8 cellular contexts compared by ENCODE assay signal in the genomic region with DNA sequence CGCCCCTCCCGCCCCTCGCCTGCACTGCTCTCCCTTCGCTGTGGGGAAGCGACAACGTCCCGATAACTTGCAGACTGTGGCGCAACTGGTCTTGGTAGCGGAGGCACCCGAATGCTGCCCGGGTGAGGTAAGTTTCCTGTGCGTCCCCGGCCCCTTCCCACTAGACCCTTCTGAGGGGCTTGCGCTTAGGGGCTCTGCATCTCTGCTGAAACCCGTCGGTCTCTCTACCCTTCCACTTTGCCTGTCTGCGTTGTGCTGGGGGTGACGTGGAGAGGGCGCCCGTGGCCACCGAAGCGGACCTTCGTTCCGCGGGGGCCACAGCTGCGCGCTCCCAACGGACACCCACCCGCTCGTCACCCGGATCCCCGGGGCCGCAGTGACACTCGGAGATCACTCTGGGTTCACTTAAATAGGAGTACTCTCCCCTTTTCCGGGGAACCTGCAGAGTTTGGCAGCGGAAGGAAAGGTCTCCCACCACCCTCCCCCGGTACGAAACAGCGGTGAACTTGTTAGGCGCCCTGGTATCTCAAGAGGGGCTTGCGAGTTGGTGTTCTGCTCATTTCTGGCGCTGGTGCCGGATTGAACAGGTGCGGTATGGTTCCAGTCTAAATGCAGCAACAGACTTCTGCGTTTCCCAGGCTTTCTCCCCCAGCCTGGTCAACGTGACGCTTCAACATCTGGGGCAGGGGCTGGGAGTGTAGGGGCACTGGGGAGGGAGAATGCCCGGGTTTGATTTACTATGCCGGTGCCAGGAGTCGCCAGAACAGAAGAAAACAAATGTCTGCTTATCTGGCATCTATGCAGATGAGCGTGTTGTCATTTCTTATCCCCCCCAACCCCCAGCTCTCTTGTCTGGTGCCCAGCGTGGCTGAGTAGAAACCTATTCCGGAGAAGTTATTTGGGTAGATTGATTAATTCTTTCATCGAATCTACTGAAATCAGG. TPM values are rescaled to one million over a fixed set of nuclear protein-coding genes. Genes with fewer than 3 reads are reported as not detected.
DNase-seq lines count a peak whose midpoint lies in the region; ATAC-seq, FAIRE-seq and TF ChIP-seq lines count a peak whose summit lies in the region.

No MANE protein-coding gene starts in this region.

- no peak overlapping the region for H3K23ac ChIP-seq in H1 (ENCODE audit: insufficient read length)

- no peak for TF ChIP-seq EP300 in H1 (IDR thresholded peaks at IDR 0.05; ENCODE audit: borderline replicate concordance in 1 of 2, low read depth in 2 of 2, low read length in 2 of 2)

- no peak overlapping the region for H2BK5ac ChIP-seq in H1 (ENCODE audit: low read depth, low read length)

- no peak for FAIRE-seq in H1 (lab: Jason Lieb, UNC)

- H2BK15ac ChIP-seq in H1 (ENCODE audit: low read length), result no peak overlapping the region

- H4K8ac ChIP-seq in H1 (ENCODE audit: extremely low read depth, insufficient read depth, low read length), result no peak overlapping the region

- H3K27me3 ChIP-seq in PC-3 (ENCODE audit: low read length) (peaks cover 77% of the 10 kb centered on the region), H1 (replicated peaks in 1 of 4; ENCODE audit: control insufficient read depth in 3 of 4, extremely low read depth in 1 of 4, insufficient read depth in 3 of 4, low read length in 3 of 4) (peaks cover 7 to 26% (median 23%) of the 10 kb centered on the region in 4 experiments), mucosa of rectum (ENCODE audit: control insufficient read depth in 2 of 2, insufficient read depth in 2 of 2, low read length in 2 of 2) (peaks cover 0 to 3% of the 10 kb centered on the region in 2 donors), vagina (no peaks in the 10 kb centered on the region)

- no peaks in the 10 kb centered on the region for H3K79me1 ChIP-seq in H1 (ENCODE audit: low read depth, low read length)

- H3K9me3 ChIP-seq in PC-3 (ENCODE audit: low read length), result no peaks in the 10 kb centered on the region
- H3K9me3 ChIP-seq in H1 (ENCODE audit: insufficient read depth in 2 of 2, low read depth in 1 of 2, low read length in 1 of 2), result no peaks in the 10 kb centered on the region
- no peaks in the 10 kb centered on the region for H3K9me3 ChIP-seq in mucosa of rectum (ENCODE audit: control insufficient read depth in 2 of 2, low read length in 2 of 2)
- no peaks in the 10 kb centered on the region for H3K9me3 ChIP-seq in vagina

- H4K20me1 ChIP-seq in PC-3 (ENCODE audit: low read length) (no peaks in the 10 kb centered on the region), H1 (replicated peaks in 1 of 2; ENCODE audit: control insufficient read depth in 1 of 2, insufficient read depth in 2 of 2, low read length in 2 of 2) (peaks cover 0 to 2% of the 10 kb centered on the region in 2 experiments)

- intact Hi-C loops in PC-3 (cut with micrococcal nuclease) (no loop called here), vagina (cut with DNase I) (loop anchor here (2.0 kb wide), 1 partner anchor 49 kb away; no protein-coding TSS in a partner anchor)

- H3K27ac ChIP-seq in PC-3 (ENCODE audit: low read length) (no peak overlapping the region), H1 (ENCODE audit: low read depth, low read length) (no peak overlapping the region), mucosa of rectum (ENCODE audit: low read depth in 2 of 2, low read length in 2 of 2) (peak overlapping the region; percentile 87 to 93), vagina (peak overlapping the region; percentile 47)

- H3K56ac ChIP-seq in H1 (replicated peaks; ENCODE audit: insufficient read length, low read depth, low read length), result no peak overlapping the region

- H2AFZ ChIP-seq in PC-3 (ENCODE audit: low read length), result peak overlapping the region; percentile 42; the same call in 1 of the 2 replicates
- H2AFZ ChIP-seq in H1 (ENCODE audit: low read length), result peak overlapping the region; percentile 55; the same call in 1 of the 2 replicates

- H3K14ac ChIP-seq in H1 (ENCODE audit: insufficient read length), result no peak overlapping the region

- H3K23me2 ChIP-seq in H1 (ENCODE audit: low read depth, low read length), result peaks cover 16% of the 10 kb centered on the region

- H4K91ac ChIP-seq in H1 (replicated peaks; ENCODE audit: insufficient read length, low read length), result no peak overlapping the region

- WGBS in H1 (ENCODE audit: extremely low coverage in 1 of 2, insufficient coverage in 1 of 2, insufficient read length in 1 of 2, insufficient replicate concordance in 2 of 2, low coverage in 1 of 2, low lambda C conversion rate in 2 of 2, missing lambda C conversion rate in 1 of 2), 2 experiments, result 4% methylated on average over 33 of the region's 54 CpGs; no CpG with 5 or more reads in 1 of the 2 experiments

- no peaks in the 10 kb centered on the region for H3F3A ChIP-seq in PC-3 (ENCODE audit: low read length, unreplicated experiment)

- TF ChIP-seq POLR2A in H1 (IDR thresholded peaks at IDR 0.05; ENCODE audit: control extremely low read depth in 1 of 2, low read depth in 2 of 2, low read length in 2 of 2), result no peak
- no peak for TF ChIP-seq POLR2A in vagina (IDR thresholded peaks at IDR 0.05)

- H3K4me3 ChIP-seq in PC-3 (ENCODE audit: low read length) (peak overlapping the region; percentile 54; the same call in 1 of the 2 replicates), H1 (ENCODE audit: extremely low read depth in 1 of 4, insufficient read depth in 2 of 4, low read depth in 3 of 4, low read length in 4 of 4) (peak overlapping the region; percentile 46 to 95 (median 83)), mucosa of rectum (ENCODE audit: low read length in 2 of 2) (peak overlapping the region; percentile 85 to 96), vagina (peak overlapping the region; percentile 49 to 63)

- H3K4ac ChIP-seq in H1 (replicated peaks; ENCODE audit: insufficient read length, low read depth, low read length), result no peak overlapping the region

- H3K4me1 ChIP-seq in PC-3 (ENCODE audit: insufficient read depth, low read length) (peaks cover 4% of the 10 kb centered on the region; the same call in 1 of the 2 replicates), H1 (replicated peaks in 1 of 4; ENCODE audit: control insufficient read depth in 3 of 4, insufficient read depth in 4 of 4, low read length in 3 of 4) (peaks cover 3 to 11% (median 4%) of the 10 kb centered on the region in 4 experiments; a peak in 6 of 7 replicates), mucosa of rectum (ENCODE audit: control insufficient read depth in 2 of 2, insufficient read depth in 2 of 2, low read length in 2 of 2) (peaks cover 7 to 22% of the 10 kb centered on the region in 2 donors), vagina (peaks cover 7% of the 10 kb centered on the region)

- no peak overlapping the region for H2BK120ac ChIP-seq in H1 (replicated peaks; ENCODE audit: low read depth, low read length)

- CTCF ChIA-PET in PC-3 (lab: Charles Lee) (no interaction called here), H1 (lab: Charles Lee; ENCODE audit: partially characterized antibody) (interaction anchor here (0.6 to 1.2 kb wide), 5 partner anchors 13 to 292 kb away, joined by 3 to 4 read pairs (median 3); no protein-coding TSS in a partner anchor)

- H3K36me3 ChIP-seq in PC-3 (ENCODE audit: low read depth, low read length) (no peaks in the 10 kb centered on the region), H1 (ENCODE audit: control insufficient read depth in 2 of 4, insufficient read depth in 4 of 4, low read length in 3 of 4) (no peaks in the 10 kb centered on the region), mucosa of rectum (ENCODE audit: control insufficient read depth in 2 of 2, insufficient read depth in 2 of 2, low read length in 2 of 2) (no peaks in the 10 kb centered on the region), vagina (no peaks in the 10 kb centered on the region)

- H2BK20ac ChIP-seq in H1 (ENCODE audit: low read length), result no peak overlapping the region

- H3K9me2 ChIP-seq in PC-3 (replicated peaks; ENCODE audit: low read length), result no peaks in the 10 kb centered on the region

- POLR2A ChIA-PET in PC-3 (lab: Charles Lee; ENCODE audit: unreplicated experiment), result no interaction called here
- POLR2A ChIA-PET in H1 (lab: Charles Lee; ENCODE audit: partially characterized antibody), result interaction anchor here (0.5 kb wide), 1 partner anchor 295 kb away, joined by 3 read pairs; no protein-coding TSS in a partner anchor

- TF ChIP-seq CTCF in PC-3 (conservative IDR thresholded peaks at IDR 0.05; ENCODE audit: low read depth, low read length) (no peak), H1 (IDR thresholded peaks at IDR 0.05; ENCODE audit: control extremely low read depth in 1 of 3, insufficient read depth in 1 of 3, low read depth in 1 of 3, low read length in 3 of 3) (no peak), vagina (IDR thresholded peaks at IDR 0.05) (no peak)

- peak; percentile 6 for ATAC-seq in HG02938 (IDR thresholded peaks at IDR 0.05; ENCODE audit: unreplicated experiment)
- ATAC-seq in PC-3, result peak; percentile 21

- H3K79me2 ChIP-seq in PC-3 (ENCODE audit: low read length), result no peaks in the 10 kb centered on the region
- H3K79me2 ChIP-seq in H1 (ENCODE audit: control insufficient read depth in 1 of 2, insufficient read depth in 2 of 2, low read length in 2 of 2), result peaks cover 0 to 5% of the 10 kb centered on the region in 2 experiments; a peak in 2 of 4 replicates

- no peak overlapping the region for H3K18ac ChIP-seq in H1 (ENCODE audit: extremely low read depth, low read length)

- DNase-seq in SKM-1 treated with dmso at 0.1 percent for 144 hours (lab: John Stamatoyannopoulos, UW; ENCODE audit: unreplicated experiment) (peak; percentile 6), SKM-1 (lab: John Stamatoyannopoulos, UW; ENCODE audit: unreplicated experiment) (no peak), PC-3 (no peak), H1 (ENCODE audit: low read depth in 1 of 2, low spot score in 2 of 2) (peak in 1 of 2 experiments; percentile 55), vagina (ENCODE audit: extremely low spot score in 2 of 2) (no peak), A172 (ENCODE audit: low spot score) (no peak)

- TF ChIP-seq RAD21 in H1 (IDR thresholded peaks at IDR 0.05 in 1 of 2, conservative IDR thresholded peaks at IDR 0.05 in 1 of 2; ENCODE audit: low read depth in 2 of 2, low read length in 2 of 2), result no peak

- BruUV-seq in PC-3 (replicated peaks; lab: Mats Ljungman, UMichigan), result no TSS peak

- no peak overlapping the region for H4K5ac ChIP-seq in H1 (ENCODE audit: insufficient read length, low read depth, low read length)

- no peak overlapping the region for H2AK5ac ChIP-seq in H1 (ENCODE audit: low read depth, low read length)

- H3K9ac ChIP-seq in PC-3 (ENCODE audit: low read length) (no peak overlapping the region), H1 (replicated peaks in 1 of 4; ENCODE audit: extremely low read depth in 1 of 4, low read depth in 3 of 4, low read length in 3 of 4) (peak overlapping the region in 1 of 4 experiments; percentile 38; a peak in 2 of 7 replicates), mucosa of rectum (ENCODE audit: low read depth in 1 of 2, low read length in 2 of 2) (peak overlapping the region; percentile 90 to 91)

- H3K4me2 ChIP-seq in PC-3 (ENCODE audit: low read length) (peak overlapping the region; percentile 77), H1 (ENCODE audit: insufficient read depth in 1 of 2, low read depth in 2 of 2, low read length in 2 of 2) (peak overlapping the region; percentile 91 to 93)

- H2BK12ac ChIP-seq in H1 (ENCODE audit: low read depth, low read length), result no peak overlapping the region

RNA-seq across cellular contexts. Expression of a gene that starts 0.9 kb away (rescaled TPM):
- 0.29 TPM in 1 of 2 replicates, not detected in the other for total RNA-seq in PC-3 (2014; rRNA removed)
- total RNA-seq in H1 (2021; fragmentation: NEBNext Ultra II Directional; extraction: Animal tissue kit (Norgen Biotek cat#: 25700)), result 6.1 and 7.7 TPM in 2 replicates
- polyA plus RNA-seq in H1 (2011; rRNA removed), result 2.2 and 4.7 TPM in 2 replicates
- polyA plus RNA-seq in H1 (2011; cell fraction: cytosol; rRNA removed), result 2.8 TPM
- 2.0 TPM for polyA plus RNA-seq in H1 (2011; cell fraction: nucleus; rRNA removed)
- 4.3 to 5.1 TPM (median 4.6 TPM) in 4 replicates for polyA plus RNA-seq in H1 (2012, experiment 1 of 2)
- 0.83 TPM for polyA plus RNA-seq in H1 (2012, experiment 2 of 2)
- 3.8 TPM for polyA plus RNA-seq in H1 (2013, experiment 1 of 2)
- 3.8 TPM for polyA plus RNA-seq in H1 (2013, experiment 2 of 2)
- 6.0 and 10.8 TPM in 2 replicates for polyA minus RNA-seq in H1 (2011; rRNA and poly(A)+ RNA removed)
- 2.8 TPM for polyA minus RNA-seq in H1 (2011; cell fraction: cytosol; rRNA and poly(A)+ RNA removed)
- polyA minus RNA-seq in H1 (2011; cell fraction: nucleus; rRNA and poly(A)+ RNA removed), result 19.7 TPM
- 2.9 TPM for total RNA-seq in vagina
- total RNA-seq in A172 (2014; rRNA removed; shearing (Covaris generic)), result not detected in 2 replicates

Comparison
In these comparisons a context has a peak if more than half of its experiments do, and no peak if none do; other contexts are left out.
1. H3K27ac ChIP-seq: peak in mucosa of rectum (2 of 2) and vagina (single experiment); none in PC-3 (single experiment) and H1 (single experiment).
2. Peak in every context shown above with its lines, with median percentiles within 50 percentile points of each other: H3K4me3 ChIP-seq.